1 cellular context compared by ENCODE assay signal in the genomic region with DNA sequence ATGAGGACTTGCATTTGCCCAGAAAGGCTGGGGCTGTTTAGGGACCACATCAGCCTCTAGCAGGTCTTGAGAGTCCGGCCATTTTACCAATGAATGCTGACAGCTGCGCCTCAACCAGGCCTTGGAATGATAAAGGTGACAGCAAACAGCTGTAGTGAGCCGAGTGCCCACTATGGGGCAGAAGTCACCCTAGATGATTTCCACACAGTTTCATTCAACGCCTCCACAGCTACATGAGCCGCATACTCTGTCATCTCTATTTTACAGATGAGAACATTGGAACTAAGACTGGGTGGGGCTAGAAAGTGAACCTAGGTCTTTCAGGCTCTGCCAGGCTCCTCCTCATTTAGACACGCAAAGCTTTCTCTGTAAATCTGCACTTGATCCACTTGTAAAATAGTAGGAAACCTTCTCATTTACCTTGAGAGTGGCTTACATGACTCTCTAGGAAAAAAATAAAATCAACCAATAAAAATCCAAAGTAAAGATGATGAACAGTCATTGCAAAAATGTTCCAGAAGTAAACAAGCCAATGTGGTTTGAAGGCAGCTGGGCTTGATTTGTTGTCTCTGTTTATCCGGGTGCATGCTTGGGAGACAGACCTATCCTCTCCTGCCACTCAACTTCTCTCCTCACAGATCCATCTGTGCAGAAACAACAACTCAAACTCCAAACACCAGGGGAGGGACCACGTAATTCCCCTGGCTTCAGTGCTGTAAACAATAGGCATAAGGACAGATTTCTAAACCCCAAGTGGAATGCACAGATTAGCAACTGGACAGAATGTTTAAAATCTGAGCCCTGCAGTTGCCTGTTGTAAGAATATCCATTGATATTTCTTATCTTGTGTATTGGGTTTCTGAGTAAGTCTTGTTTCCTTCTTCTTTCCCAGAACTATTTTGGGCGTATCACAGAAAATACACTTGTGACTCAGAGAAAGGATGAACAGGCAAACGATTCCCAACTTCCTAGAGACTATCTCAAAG.
TF ChIP-seq lines count a peak whose summit lies in the region.

No MANE protein-coding gene starts in this region.

TF ChIP-seq in IMR-90, 13 proteins besides CTCF, POLR2A, EP300 and RAD21:
- TF ChIP-seq, protein P1, sequence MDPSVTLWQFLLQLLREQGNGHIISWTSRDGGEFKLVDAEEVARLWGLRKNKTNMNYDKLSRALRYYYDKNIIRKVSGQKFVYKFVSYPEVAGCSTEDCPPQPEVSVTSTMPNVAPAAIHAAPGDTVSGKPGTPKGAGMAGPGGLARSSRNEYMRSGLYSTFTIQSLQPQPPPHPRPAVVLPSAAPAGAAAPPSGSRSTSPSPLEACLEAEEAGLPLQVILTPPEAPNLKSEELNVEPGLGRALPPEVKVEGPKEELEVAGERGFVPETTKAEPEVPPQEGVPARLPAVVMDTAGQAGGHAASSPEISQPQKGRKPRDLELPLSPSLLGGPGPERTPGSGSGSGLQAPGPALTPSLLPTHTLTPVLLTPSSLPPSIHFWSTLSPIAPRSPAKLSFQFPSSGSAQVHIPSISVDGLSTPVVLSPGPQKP (IDR thresholded peaks at IDR 0.05; ENCODE audit: borderline replicate concordance, low read depth, low read length): no peak
- no peak for TF ChIP-seq RFX5 (IDR thresholded peaks at IDR 0.05; ENCODE audit: low read depth, low read length)
- TF ChIP-seq MAZ (IDR thresholded peaks at IDR 0.05; ENCODE audit: borderline replicate concordance, low read depth, low read length): peak; percentile 56; the same call in 1 of the 2 replicates
- no peak for TF ChIP-seq FOS (IDR thresholded peaks at IDR 0.05; ENCODE audit: low read depth, low read length)
- TF ChIP-seq CHD1 (IDR thresholded peaks at IDR 0.05; ENCODE audit: low read depth, low read length): no peak
- TF ChIP-seq BHLHE40 (IDR thresholded peaks at IDR 0.05; ENCODE audit: low read depth, low read length): no peak; the same call in 1 of the 2 replicates
- no peak for TF ChIP-seq NFE2L2 (IDR thresholded peaks at IDR 0.05; ENCODE audit: low read depth, low read length)
- no peak; the same call in 1 of the 2 replicates for TF ChIP-seq MXI1 (IDR thresholded peaks at IDR 0.05; ENCODE audit: borderline replicate concordance, low read depth, low read length)
- no peak for TF ChIP-seq MAFK (IDR thresholded peaks at IDR 0.05; ENCODE audit: low read depth, low read length)
- peak; percentile 17 for TF ChIP-seq RCOR1 (IDR thresholded peaks at IDR 0.05; ENCODE audit: insufficient replicate concordance, low read length)
- TF ChIP-seq SMC3 (IDR thresholded peaks at IDR 0.05; ENCODE audit: low read depth, low read length): peak; percentile 55
- TF ChIP-seq, protein P2, sequence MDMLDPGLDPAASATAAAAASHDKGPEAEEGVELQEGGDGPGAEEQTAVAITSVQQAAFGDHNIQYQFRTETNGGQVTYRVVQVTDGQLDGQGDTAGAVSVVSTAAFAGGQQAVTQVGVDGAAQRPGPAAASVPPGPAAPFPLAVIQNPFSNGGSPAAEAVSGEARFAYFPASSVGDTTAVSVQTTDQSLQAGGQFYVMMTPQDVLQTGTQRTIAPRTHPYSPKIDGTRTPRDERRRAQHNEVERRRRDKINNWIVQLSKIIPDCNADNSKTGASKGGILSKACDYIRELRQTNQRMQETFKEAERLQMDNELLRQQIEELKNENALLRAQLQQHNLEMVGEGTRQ (IDR thresholded peaks at IDR 0.05; ENCODE audit: low read depth, low read length): no peak
- TF ChIP-seq CEBPB (IDR thresholded peaks at IDR 0.05; ENCODE audit: low read depth, low read length): 0 out of 2 replicates have a peak, but pooled peaks have one; percentile 44
TF ChIP-seq in IMR-90: peak in this region for 4.
